In the genomic region with DNA sequence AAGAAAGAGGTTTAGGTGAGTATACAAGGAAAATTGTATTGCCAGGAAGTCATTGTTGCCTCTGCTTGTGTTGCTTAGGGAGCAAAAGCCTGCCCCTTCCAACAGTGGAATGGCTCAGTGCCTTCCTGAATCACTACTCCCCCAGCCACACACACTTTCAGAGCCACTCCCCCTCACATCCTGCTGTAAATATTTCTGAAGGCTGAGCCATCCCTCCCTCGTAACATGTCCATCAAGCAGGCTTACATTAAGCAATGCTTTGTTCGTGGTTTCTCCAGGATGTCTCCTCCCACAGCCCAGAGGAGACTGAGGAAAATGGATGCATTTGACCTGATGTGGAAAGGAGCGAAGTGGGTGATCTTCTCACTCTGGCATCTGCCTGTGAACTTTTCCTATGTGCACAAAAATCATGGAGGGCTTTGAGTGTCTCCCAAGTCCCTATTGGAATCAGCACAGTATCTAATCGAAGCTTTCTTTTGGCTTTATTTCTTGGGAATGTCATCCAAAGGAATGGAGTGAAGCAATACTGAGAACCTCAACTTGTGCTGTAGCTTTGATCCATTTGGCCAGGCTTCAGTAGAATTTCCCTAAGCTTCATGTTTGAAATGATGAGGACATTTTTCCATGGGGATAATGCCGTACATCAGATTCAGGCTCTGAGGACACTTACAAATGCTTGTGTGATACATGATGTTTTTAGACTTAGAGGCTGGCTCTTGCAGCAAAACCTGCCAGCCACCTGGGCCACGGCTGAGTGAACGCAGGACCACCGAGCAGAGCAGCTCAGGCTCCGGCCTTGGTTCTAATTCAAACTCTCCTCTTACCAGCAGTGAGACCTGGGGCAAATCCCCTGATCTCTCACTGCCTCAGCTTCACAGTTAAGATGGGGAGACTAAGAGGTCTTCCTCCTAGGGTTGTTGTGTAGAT, we compare ENCODE assay signal across 7 cellular contexts.
DNase-seq lines count a peak whose midpoint lies in the region; ATAC-seq and TF ChIP-seq lines count a peak whose summit lies in the region.

No MANE protein-coding gene starts in this region.

- no peak overlapping the region for H3K4me3 ChIP-seq in WERI-Rb-1 (ENCODE audit: low read depth, low read length)

- ATAC-seq in HG02884 (IDR thresholded peaks at IDR 0.05; ENCODE audit: unreplicated experiment) = no peak
- ATAC-seq in GM21367 (IDR thresholded peaks at IDR 0.05; ENCODE audit: unreplicated experiment) = no peak

- in situ Hi-C loops in KBM-7 (cut with MboI; ENCODE audit: low pct_unique_long_range_greater_than_20kb, low sequenced_read_pairs) = no loop called here

- H3K36me3 ChIP-seq in WERI-Rb-1 = no peaks in the 10 kb centered on the region

- TF ChIP-seq CTCF in WERI-Rb-1 (IDR thresholded peaks at IDR 0.05; ENCODE audit: low read depth, low read length) = no peak

- no peaks in the 10 kb centered on the region for H3K9me3 ChIP-seq in WERI-Rb-1 (ENCODE audit: severe bottlenecking)

- no peak overlapping the region for H3K27ac ChIP-seq in WERI-Rb-1

- no peaks in the 10 kb centered on the region for H3K27me3 ChIP-seq in WERI-Rb-1 (ENCODE audit: insufficient read depth, low read depth, severe bottlenecking)

- DNase-seq in KBM-7 (peak; percentile 98), WERI-Rb-1 (peak; percentile 27), iPS-NIHi11 (ENCODE audit: low spot score) (peak; percentile 50), ureter (ENCODE audit: low spot score) (peak; percentile 71)
- no peak for DNase-seq in activated naive CD4-positive, alpha-beta T cell treated with anti-CD3 and anti-CD28 coated beads, Interleukin-2, amount 50 U/mL, for 16 hours
